In genomic region chr3:4495294-4496110, GRCh38 we compare ENCODE assay signal across 10 cellular contexts. TPM values are rescaled to one million over a fixed set of nuclear protein-coding genes. Genes with fewer than 3 reads are reported as not detected.
DNase-seq lines count a peak whose midpoint lies in the region; ATAC-seq and FAIRE-seq lines count a peak whose summit lies in the region.
"Had no signal": no experiment of that assay in that cellular context is flagged by ENCODE, and none has a peak within 500 bp of the region (broad histone marks: within the 10 kb centered on the region; RNA-seq: fewer than 3 reads in every experiment).

No MANE protein-coding gene starts in this region.

- H3K4me3 ChIP-seq in ACC112 (ENCODE audit: low read depth, low read length), result peak overlapping the region; percentile 93
- H3K4me3 ChIP-seq in muscle layer of duodenum (ENCODE audit: low read depth in 1 of 2, low read length in 2 of 2), result peak overlapping the region; percentile 91 to 92

- no peak for DNase-seq in GM19239 (ENCODE audit: insufficient read length, low spot score)
- no peak for DNase-seq in activated naive CD8-positive, alpha-beta T cell treated with anti-CD3 and anti-CD28 coated beads for 36 hours
- no peak for DNase-seq in activated gamma-delta T cell treated with Interleukin-2 at 50 U/mL for 16 hours
- DNase-seq in 8988T, result no peak
- no peak for DNase-seq in activated CD8-positive, alpha-beta memory T cell treated with anti-CD3 and anti-CD28 coated beads, Interleukin-2, amount 50 U/mL, for 48 hours
- DNase-seq: activated CD4-positive, alpha-beta T cell treated with anti-CD3 and anti-CD28 coated beads, Interleukin-2, amount 50 U/mL, for 48 hours; NCI-H2171 had no signal

- FAIRE-seq in GM19239 (lab: Jason Lieb, UNC), result peak; percentile 62

- H3K27me3 Mint-ChIP-seq in activated naive CD8-positive, alpha-beta T cell treated with anti-CD3 and anti-CD28 coated beads for 36 hours, result peaks cover 5% of the 10 kb centered on the region

- no peak overlapping the region for H3K27ac ChIP-seq in ACC112 (ENCODE audit: low read depth, low read length)
- H3K27ac ChIP-seq in muscle layer of duodenum (ENCODE audit: low read length), result peak overlapping the region; percentile 70

- H3K9me3 Mint-ChIP-seq in activated naive CD8-positive, alpha-beta T cell treated with anti-CD3 and anti-CD28 coated beads for 36 hours, result no peaks in the 10 kb centered on the region

- H3K27me3 ChIP-seq in ACC112 (ENCODE audit: insufficient read depth, low read length) (no peaks in the 10 kb centered on the region), muscle layer of duodenum (ENCODE audit: low read depth, low read length) (no peaks in the 10 kb centered on the region)

- peaks cover 26% of the 10 kb centered on the region for H3K36me3 Mint-ChIP-seq in activated naive CD8-positive, alpha-beta T cell treated with anti-CD3 and anti-CD28 coated beads for 36 hours

- peak overlapping the region; percentile 37 for H2AFZ ChIP-seq in ACC112 (ENCODE audit: low read length, unreplicated experiment)

- no peaks in the 10 kb centered on the region for H3K79me2 ChIP-seq in ACC112 (ENCODE audit: control insufficient read depth, insufficient read depth, low read length, unreplicated experiment)

- H3K4me1 Mint-ChIP-seq in activated naive CD8-positive, alpha-beta T cell treated with anti-CD3 and anti-CD28 coated beads for 36 hours, result peaks cover 39% of the 10 kb centered on the region

- H3K4me1 ChIP-seq in ACC112 (ENCODE audit: control insufficient read depth, insufficient read depth, low read length, unreplicated experiment), result peaks cover 8% of the 10 kb centered on the region
- H3K4me1 ChIP-seq in muscle layer of duodenum (ENCODE audit: control insufficient read depth in 1 of 2, insufficient read depth in 2 of 2, low read length in 2 of 2), result peaks cover 4 to 23% of the 10 kb centered on the region in 2 donors

- no peaks in the 10 kb centered on the region for H3K9me3 ChIP-seq in muscle layer of duodenum (ENCODE audit: control insufficient read depth in 1 of 2, low read length in 2 of 2)

- peak overlapping the region; percentile 91 for H3K27ac Mint-ChIP-seq in activated naive CD8-positive, alpha-beta T cell treated with anti-CD3 and anti-CD28 coated beads for 36 hours

- peak overlapping the region; percentile 95 for H3K4me3 Mint-ChIP-seq in activated naive CD8-positive, alpha-beta T cell treated with anti-CD3 and anti-CD28 coated beads for 36 hours

- H3K36me3 ChIP-seq in ACC112 (ENCODE audit: insufficient read depth, low read length) (no peaks in the 10 kb centered on the region), muscle layer of duodenum (ENCODE audit: control insufficient read depth in 1 of 2, insufficient read depth in 2 of 2, low read length in 2 of 2) (peaks cover 4% of the 10 kb centered on the region in 2 donors)

- no peak for ATAC-seq in HG02610 (IDR thresholded peaks at IDR 0.05; ENCODE audit: unreplicated experiment)

RNA-seq across cellular contexts. Expression of gene ITPR1, which starts 2.4 kb away (rescaled TPM):
- 10 to 100 TPM; 58.4 to 59.5 TPM for total RNA-seq in activated naive CD8-positive, alpha-beta T cell treated with anti-CD3 and anti-CD28 coated beads for 36 hours

RNA-seq across cellular contexts. Expression of gene SUMF1, which starts 28.4 kb away (rescaled TPM):
- total RNA-seq in activated naive CD8-positive, alpha-beta T cell treated with anti-CD3 and anti-CD28 coated beads for 36 hours, result 1 to 10 TPM; 6.3 to 7.1 TPM
